In the genomic region with DNA sequence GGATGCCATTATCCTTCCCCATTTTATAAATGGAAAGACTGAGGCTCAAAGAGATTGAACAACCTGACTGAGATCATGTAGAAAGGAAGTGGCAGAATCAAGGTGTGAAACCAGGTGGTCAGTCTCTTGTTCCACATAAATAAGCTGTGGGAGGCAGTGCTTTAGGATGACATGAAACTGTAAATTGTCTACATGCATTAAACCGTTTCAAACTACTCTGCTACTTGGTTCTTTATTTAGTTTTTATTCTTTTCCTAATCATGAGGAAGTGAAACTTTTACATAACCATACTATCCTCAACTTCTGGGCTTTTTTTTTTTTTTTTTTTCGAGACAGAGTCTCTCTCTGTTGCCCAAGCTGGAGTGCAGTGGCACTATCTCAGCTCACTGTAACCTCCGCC, we compare ENCODE assay signal across 24 cellular contexts. TPM values are rescaled to one million over a fixed set of nuclear protein-coding genes. Genes with fewer than 3 reads are reported as not detected.
DNase-seq lines count a peak whose midpoint lies in the region; ATAC-seq and TF ChIP-seq lines count a peak whose summit lies in the region.
"Had no signal": no experiment of that assay in that cellular context is flagged by ENCODE, and none has a peak within 500 bp of the region (broad histone marks: within the 10 kb centered on the region; RNA-seq: fewer than 3 reads in every experiment).

No MANE protein-coding gene starts in this region.

- H3K27me3 Mint-ChIP-seq in activated T-helper 1 cell treated with anti-CD3 and anti-CD28 coated beads, Interleukin-12 subunit alpha, Interleukin-12 subunit beta, Interleukin-2, Interleukin-4 antibody, amounts not matched to agents 30 ng/mL and 10 ng/mL and 1 ng/mL, durations not matched to agents 14 hours and 24 hours and 36 hours (ENCODE audit: insufficient read depth): no peaks in the 10 kb centered on the region

- H3K27me3 ChIP-seq in hepatocyte: no peaks in the 10 kb centered on the region
- H3K27me3 ChIP-seq: BE2C, body of pancreas, colonic mucosa, foreskin keratinocyte, tibial artery had no signal

- no peak overlapping the region for H3K27ac ChIP-seq in hepatocyte
- H3K27ac ChIP-seq: body of pancreas, colonic mucosa, foreskin keratinocyte, tibial artery had no signal

- peaks cover 12% of the 10 kb centered on the region for H3K79me2 ChIP-seq in hepatocyte

- 91% methylated on average over 3 of the region's 3 CpGs for WGBS in hepatocyte (ENCODE audit: low lambda C conversion rate, missing lambda C conversion rate)

- no peak overlapping the region for H3K27ac Mint-ChIP-seq in activated T-helper 1 cell treated with anti-CD3 and anti-CD28 coated beads, Interleukin-12 subunit alpha, Interleukin-12 subunit beta, Interleukin-2, Interleukin-4 antibody, amounts not matched to agents 30 ng/mL and 10 ng/mL and 1 ng/mL, durations not matched to agents 14 hours and 24 hours and 36 hours
- H3K27ac Mint-ChIP-seq: activated naive CD8-positive, alpha-beta T cell treated with anti-CD3 and anti-CD28 coated beads for 36 hours; WTC11 had no signal

- no peaks in the 10 kb centered on the region for H3K36me3 ChIP-seq in hepatocyte (replicated peaks; ENCODE audit: insufficient read depth, low read depth)
- H3K36me3 ChIP-seq: colonic mucosa, HAP-1, tibial artery had no signal

- H4K20me1 ChIP-seq in hepatocyte (ENCODE audit: insufficient read depth, poor library complexity, severe bottlenecking): no peaks in the 10 kb centered on the region

- H2AFZ ChIP-seq in hepatocyte: no peak overlapping the region

- intact Hi-C loops in activated T-helper 1 cell treated with anti-CD3 and anti-CD28 coated beads, Interleukin-12 subunit alpha, Interleukin-12 subunit beta, Interleukin-2, Interleukin-4 antibody, amounts not matched to agents 30 ng/mL and 10 ng/mL and 1 ng/mL, durations not matched to agents 14 hours and 24 hours and 36 hours (cut with micrococcal nuclease): no loop called here

- no peak overlapping the region for H3K4me3 ChIP-seq in hepatocyte
- H3K4me3 ChIP-seq: body of pancreas, colonic mucosa, HAP-1, tibial artery had no signal

- TF ChIP-seq CTCF in hepatocyte (IDR thresholded peaks at IDR 0.05; ENCODE audit: poor library complexity): no peak

- H3K36me3 Mint-ChIP-seq in activated T-helper 1 cell treated with anti-CD3 and anti-CD28 coated beads, Interleukin-12 subunit alpha, Interleukin-12 subunit beta, Interleukin-2, Interleukin-4 antibody, amounts not matched to agents 30 ng/mL and 10 ng/mL and 1 ng/mL, durations not matched to agents 14 hours and 24 hours and 36 hours (ENCODE audit: low read depth): no peaks in the 10 kb centered on the region
- H3K36me3 Mint-ChIP-seq: activated naive CD8-positive, alpha-beta T cell treated with anti-CD3 and anti-CD28 coated beads for 36 hours; WTC11 had no signal

- H3K4me1 ChIP-seq in hepatocyte (ENCODE audit: insufficient read depth): no peaks in the 10 kb centered on the region
- H3K4me1 ChIP-seq: body of pancreas, colonic mucosa, HAP-1, tibial artery had no signal

- H3K4me2 ChIP-seq in hepatocyte: no peak overlapping the region

- H3K9me3 ChIP-seq in hepatocyte (ENCODE audit: low read depth): no peaks in the 10 kb centered on the region
- H3K9me3 ChIP-seq: BE2C, body of pancreas, colonic mucosa, HAP-1, tibial artery had no signal

- DNase-seq in SKM-1 treated with dmso at 0.1 percent for 144 hours (lab: John Stamatoyannopoulos, UW; ENCODE audit: unreplicated experiment) (peak; percentile 20), SKM-1 (lab: John Stamatoyannopoulos, UW; ENCODE audit: unreplicated experiment) (no peak), MV-4-11 (lab: John Stamatoyannopoulos, UW) (peak; percentile 81), medulla oblongata (ENCODE audit: extremely low spot score) (no peak), hepatocyte (ENCODE audit: low spot score) (no peak), HUDEP-2 (lab: John Stamatoyannopoulos, UW; ENCODE audit: unreplicated experiment in 76 of 76) (no peak)
- no peak for DNase-seq in activated T-helper 1 cell treated with anti-CD3 and anti-CD28 coated beads, Interleukin-12 subunit alpha, Interleukin-12 subunit beta, Interleukin-2, Interleukin-4 antibody, amounts not matched to agents 30 ng/mL and 10 ng/mL and 1 ng/mL, durations not matched to agents 14 hours and 24 hours and 36 hours (ENCODE audit: low spot score)
- DNase-seq: 8988T; activated naive CD8-positive, alpha-beta T cell treated with anti-CD3 and anti-CD28 coated beads for 36 hours; BE2C; body of pancreas; colonic mucosa; foreskin keratinocyte; Kasumi-1; left colon; NCI-H187; NK-92 treated with Interleukin-12 subunit alpha and Interleukin-12 subunit beta, amount 100 ng/mL, for 24 hours; retina; stimulated activated CD4-positive, alpha-beta T cell treated with anti-CD3 and anti-CD28 coated beads, Interleukin-12 subunit alpha, Interleukin-12 subunit beta, amount 100 ng/mL, for 4 hours; tibial artery had no signal

- peak; percentile 44 for ATAC-seq in HG02884 (IDR thresholded peaks at IDR 0.05; ENCODE audit: unreplicated experiment)
- ATAC-seq: body of pancreas, foreskin keratinocyte, left colon, Right ventricle myocardium inferior, WTC11 had no signal

- H3K4me1 Mint-ChIP-seq in activated T-helper 1 cell treated with anti-CD3 and anti-CD28 coated beads, Interleukin-12 subunit alpha, Interleukin-12 subunit beta, Interleukin-2, Interleukin-4 antibody, amounts not matched to agents 30 ng/mL and 10 ng/mL and 1 ng/mL, durations not matched to agents 14 hours and 24 hours and 36 hours (ENCODE audit: low read depth): no peaks in the 10 kb centered on the region
- H3K4me1 Mint-ChIP-seq: activated naive CD8-positive, alpha-beta T cell treated with anti-CD3 and anti-CD28 coated beads for 36 hours had no signal

- H3K9me2 ChIP-seq in hepatocyte (replicated peaks; ENCODE audit: insufficient read depth): no peaks in the 10 kb centered on the region

- H3K9me3 Mint-ChIP-seq in activated T-helper 1 cell treated with anti-CD3 and anti-CD28 coated beads, Interleukin-12 subunit alpha, Interleukin-12 subunit beta, Interleukin-2, Interleukin-4 antibody, amounts not matched to agents 30 ng/mL and 10 ng/mL and 1 ng/mL, durations not matched to agents 14 hours and 24 hours and 36 hours: no peaks in the 10 kb centered on the region
- H3K9me3 Mint-ChIP-seq: WTC11 had no signal

- H3K4me3 Mint-ChIP-seq in activated T-helper 1 cell treated with anti-CD3 and anti-CD28 coated beads, Interleukin-12 subunit alpha, Interleukin-12 subunit beta, Interleukin-2, Interleukin-4 antibody, amounts not matched to agents 30 ng/mL and 10 ng/mL and 1 ng/mL, durations not matched to agents 14 hours and 24 hours and 36 hours: no peak overlapping the region
- H3K4me3 Mint-ChIP-seq: activated naive CD8-positive, alpha-beta T cell treated with anti-CD3 and anti-CD28 coated beads for 36 hours; WTC11 had no signal

RNA-seq across cellular contexts. Expression of gene CADM1, which starts 34.9 kb away (rescaled TPM):
- 39.1 and 48.4 TPM in 2 replicates for total RNA-seq in hepatocyte
- 54.3 and 74.4 TPM in 2 replicates for polyA plus RNA-seq in hepatocyte
- not detected in 2 replicates for total RNA-seq in activated T-helper 1 cell treated with anti-CD3 and anti-CD28 coated beads, Interleukin-12 subunit alpha, Interleukin-12 subunit beta, Interleukin-2, Interleukin-4 antibody, amounts not matched to agents 30 ng/mL and 10 ng/mL and 1 ng/mL, durations not matched to agents 14 hours and 24 hours and 36 hours
- total RNA-seq: activated naive CD8-positive, alpha-beta T cell treated with anti-CD3 and anti-CD28 coated beads for 36 hours had no signal

Comparison
In these comparisons a context has a peak if more than half of its experiments do, and no peak if none do; other contexts are left out.
1. DNase-seq: peak in SKM-1 treated with dmso at 0.1 percent for 144 hours (single experiment) and MV-4-11 (single experiment); none in SKM-1 (single experiment), medulla oblongata (single experiment), hepatocyte (single experiment), HUDEP-2 (0 of 76) and activated T-helper 1 cell treated with anti-CD3 and anti-CD28 coated beads, Interleukin-12 subunit alpha, Interleukin-12 subunit beta, Interleukin-2, Interleukin-4 antibody, amounts not matched to agents 30 ng/mL and 10 ng/mL and 1 ng/mL, durations not matched to agents 14 hours and 24 hours and 36 hours (single experiment).
2. RNA of gene CADM1, which starts 34.9 kb away (total RNA-seq): 39.1 to 48.4 TPM in hepatocyte; not detected in activated T-helper 1 cell treated with anti-CD3 and anti-CD28 coated beads, Interleukin-12 subunit alpha, Interleukin-12 subunit beta, Interleukin-2, Interleukin-4 antibody, amounts not matched to agents 30 ng/mL and 10 ng/mL and 1 ng/mL, durations not matched to agents 14 hours and 24 hours and 36 hours; every median in the first group is over 10 times any median in the second.